Comparison of ENCODE assay signal across 40 cellular contexts in the genomic region with DNA sequence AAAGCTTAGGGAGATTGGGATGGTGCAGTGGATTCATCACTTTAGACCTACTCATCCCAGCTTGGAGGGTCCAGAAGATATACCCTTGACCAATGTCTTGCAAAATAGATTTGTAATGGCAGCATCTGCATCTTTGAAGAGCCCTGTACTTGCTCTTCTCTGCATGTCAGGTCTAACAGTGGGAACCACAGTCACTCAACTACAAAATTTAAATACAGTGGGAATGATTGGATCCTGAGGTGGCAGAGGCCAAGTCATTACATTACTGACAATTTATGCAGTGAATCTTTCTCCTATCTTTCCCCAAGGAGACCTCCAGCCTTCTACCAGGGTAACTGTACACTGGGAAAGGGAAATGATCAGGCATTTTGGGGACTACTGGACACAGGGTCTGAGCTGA. TPM values are rescaled to one million over a fixed set of nuclear protein-coding genes. Genes with fewer than 3 reads are reported as not detected.
"Had no signal": no experiment of that assay in that cellular context is flagged by ENCODE, and none has a peak within 500 bp of the region (broad histone marks: within the 10 kb centered on the region; RNA-seq: fewer than 3 reads in every experiment).

No MANE protein-coding gene starts in this region.

- H3K27me3 Mint-ChIP-seq: activated CD4-positive, alpha-beta memory T cell treated with anti-CD3 and anti-CD28 coated beads for 36 hours; activated CD8-positive, alpha-beta T cell treated with anti-CD3 and anti-CD28 coated beads for 36 hours; activated naive CD8-positive, alpha-beta T cell; activated naive CD8-positive, alpha-beta T cell treated with anti-CD3 and anti-CD28 coated beads, Interleukin-2, amount 50 U/mL, for 24 hours had no signal

- H3K27me3 ChIP-seq: ascending aorta, cardiac muscle cell had no signal

- H3K4me3 Mint-ChIP-seq: activated B cell treated with CpG ODN at 0.5 μM for 24 hours; activated CD4-positive, alpha-beta memory T cell treated with anti-CD3 and anti-CD28 coated beads for 36 hours; activated CD4-positive, alpha-beta T cell treated with anti-CD3 and anti-CD28 coated beads, Interleukin-2, amount 10 ng/mL, durations not matched to agents 7 days and 5 days; activated CD8-positive, alpha-beta T cell treated with anti-CD3 and anti-CD28 coated beads for 36 hours; activated naive CD4-positive, alpha-beta T cell treated with anti-CD3 and anti-CD28 coated beads for 36 hours; activated naive CD8-positive, alpha-beta T cell; activated naive CD8-positive, alpha-beta T cell treated with anti-CD3 and anti-CD28 coated beads, Interleukin-2, amount 10 ng/mL, durations not matched to agents 7 days and 5 days; activated naive CD8-positive, alpha-beta T cell treated with anti-CD3 and anti-CD28 coated beads, Interleukin-2, amount 50 U/mL, for 24 hours; activated T-cell treated with anti-CD3 and anti-CD28 coated beads, Interleukin-2, amount 50 U/mL, for 4 hours; activated T-cell treated with anti-CD3 and anti-CD28 coated beads, Interleukin-2, amount 50 U/mL, for 72 hours; activated T-helper 1 cell treated with anti-CD3 and anti-CD28 coated beads, Interleukin-12 subunit alpha, Interleukin-12 subunit beta, Interleukin-2, Interleukin-4 antibody, amounts not matched to agents 30 ng/mL and 10 ng/mL and 1 ng/mL, durations not matched to agents 14 hours and 24 hours and 36 hours; activated T-helper 17 cell treated with anti-CD3 and anti-CD28 coated beads, Interleukin-2, amount 50 U/mL, for 72 hours; brain; central memory CD8-positive, alpha-beta T cell; T-helper 1 cell treated with Interleukin-12 subunit alpha and Interleukin-12 subunit beta and Interleukin-4 antibody, amounts not matched to agents 30 μg/mL and 1 μg/mL, for 36 hours; T-helper 2 cell treated with Interferon-gamma antibody and Interleukin-4, amounts not matched to agents 5 μg/mL and 100 μg/mL, for 36 hours had no signal

- H3K27ac ChIP-seq: ascending aorta, cardiac muscle cell, VCaP had no signal

- H3K36me3 Mint-ChIP-seq: brain had no signal

- H3K27ac Mint-ChIP-seq: activated B cell treated with CpG ODN at 0.5 μM for 24 hours; activated CD4-positive, alpha-beta memory T cell treated with anti-CD3 and anti-CD28 coated beads for 36 hours; activated CD4-positive, alpha-beta T cell treated with anti-CD3 and anti-CD28 coated beads, Interleukin-2, amount 10 ng/mL, durations not matched to agents 7 days and 5 days; activated CD8-positive, alpha-beta T cell treated with anti-CD3 and anti-CD28 coated beads for 36 hours; activated naive CD4-positive, alpha-beta T cell treated with anti-CD3 and anti-CD28 coated beads for 36 hours; activated naive CD8-positive, alpha-beta T cell; activated naive CD8-positive, alpha-beta T cell treated with anti-CD3 and anti-CD28 coated beads, Interleukin-2, amount 10 ng/mL, durations not matched to agents 7 days and 5 days; activated naive CD8-positive, alpha-beta T cell treated with anti-CD3 and anti-CD28 coated beads, Interleukin-2, amount 50 U/mL, for 24 hours; activated T-cell treated with anti-CD3 and anti-CD28 coated beads, Interleukin-2, amount 50 U/mL, for 72 hours; activated T-helper 1 cell treated with anti-CD3 and anti-CD28 coated beads, Interleukin-12 subunit alpha, Interleukin-12 subunit beta, Interleukin-2, Interleukin-4 antibody, amounts not matched to agents 30 ng/mL and 10 ng/mL and 1 ng/mL, durations not matched to agents 14 hours and 24 hours and 36 hours; activated T-helper 17 cell treated with anti-CD3 and anti-CD28 coated beads, Interleukin-2, amount 50 U/mL, for 72 hours; brain; T-helper 1 cell treated with Interleukin-12 subunit alpha and Interleukin-12 subunit beta and Interleukin-4 antibody, amounts not matched to agents 30 μg/mL and 1 μg/mL, for 36 hours; T-helper 2 cell treated with Interferon-gamma antibody and Interleukin-4, amounts not matched to agents 5 μg/mL and 100 μg/mL, for 36 hours had no signal

- ATAC-seq: activated CD8-positive, alpha-beta T cell treated with anti-CD3 and anti-CD28 coated beads for 36 hours; activated naive CD8-positive, alpha-beta T cell treated with anti-CD3 and anti-CD28 coated beads, Interleukin-2, amount 50 U/mL, for 24 hours; activated T-cell treated with anti-CD3 and anti-CD28 coated beads, Interleukin-2, amount 50 U/mL, for 4 hours; activated T-cell treated with anti-CD3 and anti-CD28 coated beads, Interleukin-2, amount 50 U/mL, for 72 hours; activated T-helper 17 cell treated with anti-CD3 and anti-CD28 coated beads, Interleukin-2, amount 50 U/mL, for 72 hours had no signal

- H3K9me3 Mint-ChIP-seq: activated T-helper 17 cell treated with anti-CD3 and anti-CD28 coated beads, Interleukin-2, amount 50 U/mL, for 72 hours; central memory CD8-positive, alpha-beta T cell had no signal

- H3K36me3 ChIP-seq: ascending aorta, cardiac muscle cell had no signal

- H3K4me1 Mint-ChIP-seq: activated B cell treated with CpG ODN at 0.5 μM for 24 hours; activated T-helper 17 cell treated with anti-CD3 and anti-CD28 coated beads, Interleukin-2, amount 50 U/mL, for 72 hours; brain had no signal

- DNase-seq: activated B cell treated with CpG ODN at 0.5 μM for 24 hours; activated CD4-positive, alpha-beta memory T cell treated with anti-CD3 and anti-CD28 coated beads for 36 hours; activated CD4-positive, alpha-beta T cell treated with anti-CD3 and anti-CD28 coated beads for 4 hours; activated CD4-positive, alpha-beta T cell treated with anti-CD3 and anti-CD28 coated beads, Interleukin-2, amount 10 ng/mL, durations not matched to agents 7 days and 5 days; activated CD4-positive, alpha-beta T cell treated with anti-CD3 and anti-CD28 coated beads, Interleukin-2, amount 50 U/mL, for 4 hours; activated CD4-positive, CD25-positive, alpha-beta regulatory T cell treated with anti-CD3 and anti-CD28 coated beads, Interleukin-2, amount 50 U/mL, for 72 hours; activated CD8-positive, alpha-beta memory T cell treated with anti-CD3 and anti-CD28 coated beads, Interleukin-2, amount 50 U/mL, for 4 hours; activated CD8-positive, alpha-beta T cell treated with anti-CD3 and anti-CD28 coated beads for 36 hours; activated effector memory CD4-positive, alpha-beta T cell treated with anti-CD3 and anti-CD28 coated beads, Interleukin-2, amount 50 U/mL, for 16 hours; activated gamma-delta T cell treated with Interleukin-2 at 50 U/mL for 16 hours; activated naive CD4-positive, alpha-beta T cell; activated naive CD4-positive, alpha-beta T cell treated with anti-CD3 and anti-CD28 coated beads for 36 hours; activated naive CD4-positive, alpha-beta T cell treated with anti-CD3 and anti-CD28 coated beads, Interleukin-2, amount 50 U/mL, for 16 hours; activated naive CD8-positive, alpha-beta T cell treated with anti-CD3 and anti-CD28 coated beads, Interleukin-2, amount 10 ng/mL, durations not matched to agents 7 days and 5 days; activated naive CD8-positive, alpha-beta T cell treated with anti-CD3 and anti-CD28 coated beads, Interleukin-2, amount 50 U/mL, for 24 hours; activated T-cell treated with anti-CD3 and anti-CD28 coated beads for 4 hours; activated T-cell treated with anti-CD3 and anti-CD28 coated beads, Interleukin-2, amount 50 U/mL, for 1 hour; activated T-cell treated with anti-CD3 and anti-CD28 coated beads, Interleukin-2, amount 50 U/mL, for 4 hours; activated T-cell treated with anti-CD3 and anti-CD28 coated beads, Interleukin-2, amount 50 U/mL, for 72 hours; amygdala; anterior cingulate cortex; caudate nucleus; cerebellar nuclear complex; T-helper 1 cell; T-helper 2 cell; T-helper 9 cell had no signal

- H3K4me1 ChIP-seq: ascending aorta had no signal

- H3K4me3 ChIP-seq: ascending aorta, cardiac muscle cell had no signal

RNA-seq across cellular contexts. Expression of a gene that starts 8.2 kb away (rescaled TPM):
- total RNA-seq: activated B cell treated with CpG ODN at 0.5 μM for 24 hours; activated CD4-positive, alpha-beta memory T cell treated with anti-CD3 and anti-CD28 coated beads for 36 hours; activated CD4-positive, alpha-beta T cell treated with anti-CD3 and anti-CD28 coated beads, Interleukin-2, amount 10 ng/mL, durations not matched to agents 7 days and 5 days; activated CD8-positive, alpha-beta memory T cell treated with anti-CD3 and anti-CD28 coated beads for 36 hours; activated CD8-positive, alpha-beta T cell treated with anti-CD3 and anti-CD28 coated beads for 36 hours; activated naive CD4-positive, alpha-beta T cell treated with anti-CD3 and anti-CD28 coated beads for 36 hours; activated naive CD8-positive, alpha-beta T cell treated with anti-CD3 and anti-CD28 coated beads, Interleukin-2, amount 10 ng/mL, durations not matched to agents 7 days and 5 days; activated T-cell treated with anti-CD3 and anti-CD28 coated beads, Interleukin-2, amount 50 U/mL, for 4 hours; activated T-cell treated with anti-CD3 and anti-CD28 coated beads, Interleukin-2, amount 50 U/mL, for 72 hours; activated T-helper 1 cell treated with anti-CD3 and anti-CD28 coated beads, Interleukin-12 subunit alpha, Interleukin-12 subunit beta, Interleukin-2, Interleukin-4 antibody, amounts not matched to agents 30 ng/mL and 10 ng/mL and 1 ng/mL, durations not matched to agents 14 hours and 24 hours and 36 hours; activated T-helper 17 cell treated with anti-CD3 and anti-CD28 coated beads, Interleukin-2, amount 50 U/mL, for 72 hours; ascending aorta; bronchial epithelial cell; cardiac muscle cell; chondrocyte had no signal
- polyA plus RNA-seq: adipose tissue, cardiac muscle cell had no signal

RNA-seq across cellular contexts. Expression of a gene that starts 18.7 kb away (rescaled TPM):
- total RNA-seq: activated B cell treated with CpG ODN at 0.5 μM for 24 hours; activated CD4-positive, alpha-beta memory T cell treated with anti-CD3 and anti-CD28 coated beads for 36 hours; activated CD4-positive, alpha-beta T cell treated with anti-CD3 and anti-CD28 coated beads, Interleukin-2, amount 10 ng/mL, durations not matched to agents 7 days and 5 days; activated CD8-positive, alpha-beta memory T cell treated with anti-CD3 and anti-CD28 coated beads for 36 hours; activated CD8-positive, alpha-beta T cell treated with anti-CD3 and anti-CD28 coated beads for 36 hours; activated naive CD4-positive, alpha-beta T cell treated with anti-CD3 and anti-CD28 coated beads for 36 hours; activated naive CD8-positive, alpha-beta T cell treated with anti-CD3 and anti-CD28 coated beads, Interleukin-2, amount 10 ng/mL, durations not matched to agents 7 days and 5 days; activated T-cell treated with anti-CD3 and anti-CD28 coated beads, Interleukin-2, amount 50 U/mL, for 4 hours; activated T-cell treated with anti-CD3 and anti-CD28 coated beads, Interleukin-2, amount 50 U/mL, for 72 hours; activated T-helper 1 cell treated with anti-CD3 and anti-CD28 coated beads, Interleukin-12 subunit alpha, Interleukin-12 subunit beta, Interleukin-2, Interleukin-4 antibody, amounts not matched to agents 30 ng/mL and 10 ng/mL and 1 ng/mL, durations not matched to agents 14 hours and 24 hours and 36 hours; activated T-helper 17 cell treated with anti-CD3 and anti-CD28 coated beads, Interleukin-2, amount 50 U/mL, for 72 hours; ascending aorta; bronchial epithelial cell; cardiac muscle cell; chondrocyte had no signal
- polyA plus RNA-seq: adipose tissue, cardiac muscle cell had no signal

RNA-seq across cellular contexts. Expression of a gene that starts 22.1 kb away (rescaled TPM):
- total RNA-seq: activated B cell treated with CpG ODN at 0.5 μM for 24 hours; activated CD4-positive, alpha-beta memory T cell treated with anti-CD3 and anti-CD28 coated beads for 36 hours; activated CD4-positive, alpha-beta T cell treated with anti-CD3 and anti-CD28 coated beads, Interleukin-2, amount 10 ng/mL, durations not matched to agents 7 days and 5 days; activated CD8-positive, alpha-beta memory T cell treated with anti-CD3 and anti-CD28 coated beads for 36 hours; activated CD8-positive, alpha-beta T cell treated with anti-CD3 and anti-CD28 coated beads for 36 hours; activated naive CD4-positive, alpha-beta T cell treated with anti-CD3 and anti-CD28 coated beads for 36 hours; activated naive CD8-positive, alpha-beta T cell treated with anti-CD3 and anti-CD28 coated beads, Interleukin-2, amount 10 ng/mL, durations not matched to agents 7 days and 5 days; activated T-cell treated with anti-CD3 and anti-CD28 coated beads, Interleukin-2, amount 50 U/mL, for 4 hours; activated T-cell treated with anti-CD3 and anti-CD28 coated beads, Interleukin-2, amount 50 U/mL, for 72 hours; activated T-helper 1 cell treated with anti-CD3 and anti-CD28 coated beads, Interleukin-12 subunit alpha, Interleukin-12 subunit beta, Interleukin-2, Interleukin-4 antibody, amounts not matched to agents 30 ng/mL and 10 ng/mL and 1 ng/mL, durations not matched to agents 14 hours and 24 hours and 36 hours; activated T-helper 17 cell treated with anti-CD3 and anti-CD28 coated beads, Interleukin-2, amount 50 U/mL, for 72 hours; ascending aorta; bronchial epithelial cell; cardiac muscle cell; chondrocyte had no signal
- polyA plus RNA-seq: adipose tissue, cardiac muscle cell had no signal
